9 cellular contexts compared by ENCODE assay signal in the genomic region with DNA sequence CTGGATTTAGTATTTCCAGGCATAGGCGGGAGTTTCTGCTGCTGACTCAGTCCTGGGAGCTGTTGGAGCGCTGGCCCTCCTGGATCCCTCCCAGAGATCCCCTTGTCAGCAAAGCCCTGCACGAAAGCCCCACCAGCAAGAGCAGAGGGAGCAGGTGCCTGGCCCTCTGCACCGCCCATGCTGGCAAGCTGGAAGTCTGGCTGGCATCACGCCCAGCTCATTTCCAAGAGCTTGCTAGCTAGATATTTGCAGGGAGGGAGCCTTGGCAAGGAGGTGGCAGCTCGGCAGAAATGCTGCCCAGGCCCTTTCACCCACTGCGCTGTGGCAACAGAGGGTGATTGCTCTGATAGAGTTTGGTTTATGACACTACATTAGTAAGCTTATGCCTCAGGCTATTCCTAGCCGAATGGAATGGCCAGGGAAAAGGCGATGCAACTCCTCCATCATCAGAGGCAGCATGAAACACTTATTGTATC.
A peak's percentile ranks its signal among the peaks of the same experiment; 100 is the strongest.
DNase-seq lines count a peak whose midpoint lies in the region; ATAC-seq, FAIRE-seq and TF ChIP-seq lines count a peak whose summit lies in the region.
"Had no signal": no experiment of that assay in that cellular context is flagged by ENCODE, and none has a peak within 500 bp of the region (broad histone marks: within the 10 kb centered on the region; RNA-seq: fewer than 3 reads in every experiment).

No MANE protein-coding gene starts in this region.

- H3K9me3 ChIP-seq in endothelial cell of umbilical vein (replicated peaks; ENCODE audit: control insufficient read depth, insufficient read depth, low read length) (no peaks in the 10 kb centered on the region), T-helper 17 cell (ENCODE audit: control insufficient read depth, low read length, poor library complexity, severe bottlenecking) (no peaks in the 10 kb centered on the region)

- TF ChIP-seq POLR2A in endothelial cell of umbilical vein (IDR thresholded peaks at IDR 0.05; ENCODE audit: low read depth, low read length): no peak

- peaks cover under 1% of the 10 kb centered on the region for H3K9me3 Mint-ChIP-seq in Calu3 (ENCODE audit: low read depth, unreplicated experiment)

- BruUV-seq in Calu3 (replicated peaks; lab: Mats Ljungman, UMichigan): no TSS peak
- BruUV-seq in endothelial cell of umbilical vein (replicated peaks; lab: Mats Ljungman, UMichigan): no TSS peak

- H3K4me3 Mint-ChIP-seq in Calu3 (ENCODE audit: low read depth, unreplicated experiment) (peak overlapping the region; percentile 24), T-helper 17 cell (no peak overlapping the region)

- no peak overlapping the region for H3K9ac ChIP-seq in endothelial cell of umbilical vein (replicated peaks; ENCODE audit: extremely low read depth, insufficient read depth, low read length)

- no peak overlapping the region for H3K4me2 ChIP-seq in endothelial cell of umbilical vein (ENCODE audit: insufficient read depth, low read length)

- no peaks in the 10 kb centered on the region for H4K20me1 ChIP-seq in endothelial cell of umbilical vein (replicated peaks; ENCODE audit: control insufficient read depth, extremely low read depth, insufficient read depth, low read length)

- no peaks in the 10 kb centered on the region for H3K4me1 ChIP-seq in endothelial cell of umbilical vein (ENCODE audit: control insufficient read depth, extremely low read depth, insufficient read depth, low read length)

- POLR2A ChIA-PET in endothelial cell of umbilical vein (lab: Charles Lee): no interaction called here

- H3K4me3 ChIP-seq in endothelial cell of umbilical vein (replicated peaks in 1 of 3; ENCODE audit: insufficient read depth in 1 of 3, low read depth in 1 of 3, low read length in 3 of 3): no peak overlapping the region

- FAIRE-seq in endothelial cell of umbilical vein (lab: Jason Lieb, UNC): no peak
- FAIRE-seq: TTC549 had no signal

- CTCF ChIA-PET in Calu3 (lab: Charles Lee): interaction anchor here (0.9 to 1.0 kb wide), 2 partner anchors 28 to 112 kb away, joined by 3 to 6 read pairs; no protein-coding TSS in a partner anchor
- CTCF ChIA-PET in endothelial cell of umbilical vein (lab: Charles Lee): no interaction called here

- intact Hi-C loops in Calu3 (cut with micrococcal nuclease; ENCODE audit: unreplicated experiment) (no loop called here), endothelial cell of umbilical vein (cut with micrococcal nuclease) (no loop called here)

- ATAC-seq in HG03095 (IDR thresholded peaks at IDR 0.05; ENCODE audit: unreplicated experiment) (no peak), T-helper 17 cell (no peak)

- H3K36me3 Mint-ChIP-seq in Calu3 (ENCODE audit: insufficient read depth, unreplicated experiment) (peaks cover 4% of the 10 kb centered on the region), T-helper 17 cell (ENCODE audit: low read depth) (no peaks in the 10 kb centered on the region)

- dilution Hi-C loops in endothelial cell of umbilical vein (cut with MboI; ENCODE audit: extremely low pct_ligation_motif_present, low sequenced_read_pairs): no loop called here

- H3K27ac Mint-ChIP-seq in Calu3 (ENCODE audit: unreplicated experiment) (peak overlapping the region; percentile 95), T-helper 17 cell (no peak overlapping the region)

- DNase-seq in Calu3 (peak; percentile 89), NCI-H2227 (lab: John Stamatoyannopoulos, UW; ENCODE audit: unreplicated experiment) (peak; percentile 72), endothelial cell of umbilical vein (ENCODE audit: low read depth, low spot score) (peak; percentile 9), myocyte (ENCODE audit: low read depth) (peak; percentile 93), AML-193 (lab: John Stamatoyannopoulos, UW) (no peak), T-helper 17 cell (no peak)
- no peak for DNase-seq in stimulated activated CD8-positive, alpha-beta memory T cell treated with anti-CD3 and anti-CD28 coated beads, Interleukin-4, amount 100 ng/mL, for 48 hours

- H3K4me1 Mint-ChIP-seq in Calu3 (ENCODE audit: low read depth, unreplicated experiment) (peaks cover 52% of the 10 kb centered on the region), T-helper 17 cell (no peaks in the 10 kb centered on the region)

- no peaks in the 10 kb centered on the region for H3K79me2 ChIP-seq in endothelial cell of umbilical vein (ENCODE audit: control insufficient read depth, insufficient read depth, low read length)

- H3K36me3 ChIP-seq in endothelial cell of umbilical vein (ENCODE audit: control insufficient read depth in 2 of 2, extremely low read depth in 1 of 2, insufficient read depth in 2 of 2, low read length in 2 of 2): no peaks in the 10 kb centered on the region

- H3K27ac ChIP-seq in endothelial cell of umbilical vein (ENCODE audit: insufficient read depth, low read depth, low read length): no peak overlapping the region

- no peaks in the 10 kb centered on the region for H3K27me3 ChIP-seq in endothelial cell of umbilical vein (ENCODE audit: control insufficient read depth in 2 of 2, insufficient read depth in 2 of 2, low read length in 2 of 2)

- H3K27me3 Mint-ChIP-seq in Calu3 (ENCODE audit: unreplicated experiment) (no peaks in the 10 kb centered on the region), T-helper 17 cell (peaks cover 11% of the 10 kb centered on the region)

- no peak overlapping the region for H2AFZ ChIP-seq in endothelial cell of umbilical vein (ENCODE audit: low read depth, low read length)

- no peak for TF ChIP-seq CTCF in Calu3 (IDR thresholded peaks at IDR 0.05; ENCODE audit: unreplicated experiment)
- no peak for TF ChIP-seq CTCF in endothelial cell of umbilical vein (IDR thresholded peaks at IDR 0.05; ENCODE audit: extremely low read depth in 1 of 2, insufficient read depth in 1 of 2, low read depth in 1 of 2, low read length in 2 of 2)

- no peaks in the 10 kb centered on the region for H3K9me1 ChIP-seq in endothelial cell of umbilical vein (replicated peaks; ENCODE audit: control insufficient read depth, extremely low read depth, insufficient read depth, low read length)

TF ChIP-seq in endothelial cell of umbilical vein, 7 proteins besides CTCF, POLR2A, EP300 and RAD21:
- TF ChIP-seq FOS (IDR thresholded peaks at IDR 0.05; ENCODE audit: borderline replicate concordance, insufficient read depth, low read length) (no peak), JUN (IDR thresholded peaks at IDR 0.05; ENCODE audit: borderline replicate concordance, insufficient read depth, insufficient read length, low read depth) (no peak), MYC (IDR thresholded peaks at IDR 0.05; ENCODE audit: low read depth, low read length) (no peak), EZH2 (IDR thresholded peaks at IDR 0.05; ENCODE audit: borderline replicate concordance, low read depth, low read length, severe bottlenecking) (no peak), POLR2AphosphoS5 (IDR thresholded peaks at IDR 0.05; ENCODE audit: insufficient read depth, low read depth, low read length) (no peak), GATA2 (IDR thresholded peaks at IDR 0.05; ENCODE audit: insufficient read depth, insufficient read length, low read depth, low read length) (no peak)
- TF ChIP-seq, protein P1, sequence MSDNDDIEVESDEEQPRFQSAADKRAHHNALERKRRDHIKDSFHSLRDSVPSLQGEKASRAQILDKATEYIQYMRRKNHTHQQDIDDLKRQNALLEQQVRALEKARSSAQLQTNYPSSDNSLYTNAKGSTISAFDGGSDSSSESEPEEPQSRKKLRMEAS (IDR thresholded peaks at IDR 0.05; ENCODE audit: insufficient read depth, insufficient read length): no peak

Comparison
In these comparisons a context has a peak if more than half of its experiments do, and no peak if none do; other contexts are left out.
1. DNase-seq: peak in Calu3 (single experiment), NCI-H2227 (single experiment), endothelial cell of umbilical vein (single experiment) and myocyte (single experiment); none in stimulated activated CD8-positive, alpha-beta memory T cell treated with anti-CD3 and anti-CD28 coated beads, Interleukin-4, amount 100 ng/mL, for 48 hours (single experiment), AML-193 (0 of 2) and T-helper 17 cell (0 of 3).